1 cellular context compared by ENCODE assay signal in the genomic region with DNA sequence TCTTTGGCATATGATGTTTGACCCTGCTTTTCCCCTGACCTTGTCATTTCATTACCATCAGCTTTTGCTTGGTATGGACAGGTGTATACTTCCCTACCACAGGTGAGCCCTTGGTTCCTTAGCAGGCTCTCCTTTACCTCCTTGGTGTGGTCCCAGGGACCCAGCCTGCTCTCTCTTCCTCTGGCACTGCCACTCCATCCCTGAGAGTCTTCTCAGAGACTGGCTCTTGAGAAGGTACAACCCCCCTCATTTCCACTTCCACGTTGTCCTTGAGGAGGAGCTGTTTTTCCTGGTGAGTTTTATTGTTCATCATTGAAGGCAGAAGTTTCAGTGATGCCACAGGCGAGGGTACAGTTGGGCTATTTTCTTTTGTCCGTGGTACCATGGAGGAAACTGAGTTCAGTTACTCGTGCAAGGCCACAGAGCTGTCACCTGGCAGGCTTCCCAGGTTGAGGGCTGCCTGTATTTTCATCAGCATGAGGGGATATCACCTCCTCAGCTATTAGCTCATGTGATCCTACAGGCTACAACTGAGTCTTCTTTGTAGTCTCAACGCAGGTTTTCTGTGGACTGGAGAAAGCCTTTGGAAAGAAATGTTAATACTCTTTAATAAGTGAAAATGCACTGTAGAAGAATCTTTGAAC.
TF ChIP-seq lines count a peak whose summit lies in the region.

No MANE protein-coding gene starts in this region.

TF ChIP-seq in HEK293, 187 proteins besides CTCF, POLR2A, EP300 and RAD21 (continued from another document):
- TF ChIP-seq, protein P1, sequence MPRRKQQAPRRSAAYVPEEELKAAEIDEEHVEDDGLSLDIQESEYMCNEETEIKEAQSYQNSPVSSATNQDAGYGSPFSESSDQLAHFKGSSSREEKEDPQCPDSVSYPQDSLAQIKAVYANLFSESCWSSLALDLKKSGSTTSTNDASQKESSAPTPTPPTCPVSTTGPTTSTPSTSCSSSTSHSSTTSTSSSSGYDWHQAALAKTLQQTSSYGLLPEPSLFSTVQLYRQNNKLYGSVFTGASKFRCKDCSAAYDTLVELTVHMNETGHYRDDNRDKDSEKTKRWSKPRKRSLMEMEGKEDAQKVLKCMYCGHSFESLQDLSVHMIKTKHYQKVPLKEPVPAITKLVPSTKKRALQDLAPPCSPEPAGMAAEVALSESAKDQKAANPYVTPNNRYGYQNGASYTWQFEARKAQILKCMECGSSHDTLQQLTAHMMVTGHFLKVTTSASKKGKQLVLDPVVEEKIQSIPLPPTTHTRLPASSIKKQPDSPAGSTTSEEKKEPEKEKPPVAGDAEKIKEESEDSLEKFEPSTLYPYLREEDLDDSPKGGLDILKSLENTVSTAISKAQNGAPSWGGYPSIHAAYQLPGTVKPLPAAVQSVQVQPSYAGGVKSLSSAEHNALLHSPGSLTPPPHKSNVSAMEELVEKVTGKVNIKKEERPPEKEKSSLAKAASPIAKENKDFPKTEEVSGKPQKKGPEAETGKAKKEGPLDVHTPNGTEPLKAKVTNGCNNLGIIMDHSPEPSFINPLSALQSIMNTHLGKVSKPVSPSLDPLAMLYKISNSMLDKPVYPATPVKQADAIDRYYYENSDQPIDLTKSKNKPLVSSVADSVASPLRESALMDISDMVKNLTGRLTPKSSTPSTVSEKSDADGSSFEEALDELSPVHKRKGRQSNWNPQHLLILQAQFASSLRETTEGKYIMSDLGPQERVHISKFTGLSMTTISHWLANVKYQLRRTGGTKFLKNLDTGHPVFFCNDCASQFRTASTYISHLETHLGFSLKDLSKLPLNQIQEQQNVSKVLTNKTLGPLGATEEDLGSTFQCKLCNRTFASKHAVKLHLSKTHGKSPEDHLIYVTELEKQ (tag by site-specific recombination; IDR thresholded peaks at IDR 0.05; ENCODE audit: borderline replicate concordance), result no peak
TF ChIP-seq in HEK293: peak in this region for 1.
